ENCODE assay signal across 8 cellular contexts in the genomic region with DNA sequence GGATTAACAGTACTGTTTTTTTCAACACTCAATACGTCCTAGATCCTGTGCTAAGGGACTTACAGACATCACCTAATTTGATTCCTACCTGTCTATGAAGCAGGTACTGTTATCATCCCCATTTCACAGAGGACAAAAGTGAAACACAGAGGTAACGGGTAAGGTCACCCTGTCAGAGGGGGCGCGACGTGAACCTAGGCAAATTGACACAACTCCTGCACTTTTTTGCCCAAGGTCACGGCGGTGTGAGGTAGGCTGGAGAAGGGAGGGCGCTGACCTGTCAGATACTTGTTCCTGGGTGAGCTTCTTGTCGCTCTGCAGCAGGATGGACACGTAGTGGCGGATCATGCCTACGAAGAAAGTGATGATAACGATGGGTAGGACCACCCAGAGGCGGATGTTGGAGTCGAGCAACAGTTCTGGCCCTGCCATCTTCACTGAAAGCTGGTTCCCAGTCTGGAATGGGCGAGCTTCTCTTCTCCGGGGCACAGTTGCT. TPM values are rescaled to one million over a fixed set of nuclear protein-coding genes. Genes with fewer than 3 reads are reported as not detected.
DNase-seq lines count a peak whose midpoint lies in the region; ATAC-seq and TF ChIP-seq lines count a peak whose summit lies in the region.

No MANE protein-coding gene starts in this region.

- peak overlapping the region; percentile 84 for H3K4me3 ChIP-seq in fibroblast of pulmonary artery (replicated peaks; ENCODE audit: low read depth, low read length)

- CTCF ChIA-PET in RWPE1 (lab: Yijun Ruan, JAX): interaction anchor here (1.0 kb wide), 1 partner anchor 40 kb away, joined by 5 read pairs; no protein-coding TSS in a partner anchor

- H3K27ac Mint-ChIP-seq in progenitor cell of endocrine pancreas: peak overlapping the region; percentile 98

- ATAC-seq in GM18858 (IDR thresholded peaks at IDR 0.05; ENCODE audit: unreplicated experiment) (peak; percentile 24), HG02610 (IDR thresholded peaks at IDR 0.05; ENCODE audit: unreplicated experiment) (peak; percentile 26)

- POLR2A ChIA-PET in RWPE1 (lab: Yijun Ruan, JAX; ENCODE audit: low non-redundant PET): no interaction called here

- H3K36me3 Mint-ChIP-seq in progenitor cell of endocrine pancreas (ENCODE audit: insufficient read depth): no peaks in the 10 kb centered on the region

- no peaks in the 10 kb centered on the region for H3K27me3 Mint-ChIP-seq in progenitor cell of endocrine pancreas

- DNase-seq in RWPE1 (ENCODE audit: low spot score) (no peak), fibroblast of pulmonary artery (ENCODE audit: low read depth) (no peak), progenitor cell of endocrine pancreas (ENCODE audit: low spot score, unreplicated experiment) (no peak), A172 (ENCODE audit: low spot score) (no peak), NCI-H128 (lab: John Stamatoyannopoulos, UW; ENCODE audit: unreplicated experiment) (no peak), COLO668 (lab: John Stamatoyannopoulos, UW; ENCODE audit: unreplicated experiment) (no peak)

- peak overlapping the region; percentile 97 for H3K4me3 Mint-ChIP-seq in progenitor cell of endocrine pancreas (ENCODE audit: low read depth)

- H3K4me1 Mint-ChIP-seq in progenitor cell of endocrine pancreas (ENCODE audit: low read depth): peaks cover 14% of the 10 kb centered on the region

- TF ChIP-seq CTCF in RWPE1 (conservative IDR thresholded peaks at IDR 0.05; ENCODE audit: low read depth) (no peak), fibroblast of pulmonary artery (IDR thresholded peaks at IDR 0.05; ENCODE audit: low read length, missing control alignments) (no peak), progenitor cell of endocrine pancreas (IDR thresholded peaks at IDR 0.05; ENCODE audit: unreplicated experiment) (no peak)

- no peaks in the 10 kb centered on the region for H3K9me3 Mint-ChIP-seq in progenitor cell of endocrine pancreas (ENCODE audit: low read depth)

- H3K27ac ChIP-seq in RWPE1: peak overlapping the region; percentile 77

RNA-seq across cellular contexts. Expression of a gene that starts 0.4 kb away (rescaled TPM):
- 38.6 and 42.1 TPM in 2 replicates for total RNA-seq in progenitor cell of endocrine pancreas
- 108 and 130 TPM in 2 replicates for total RNA-seq in A172 (2014; rRNA removed; shearing (Covaris generic))

RNA-seq across cellular contexts. Expression of a gene that starts 34.1 kb away (rescaled TPM):
- total RNA-seq in progenitor cell of endocrine pancreas: 10.4 and 11.4 TPM in 2 replicates
- 3.4 and 4.2 TPM in 2 replicates for total RNA-seq in A172 (2014; rRNA removed; shearing (Covaris generic))

RNA-seq across cellular contexts. Expression of a gene that starts 40.0 kb away (rescaled TPM):
- 26.6 and 27.1 TPM in 2 replicates for total RNA-seq in progenitor cell of endocrine pancreas
- 36.1 and 41.3 TPM in 2 replicates for total RNA-seq in A172 (2014; rRNA removed; shearing (Covaris generic))

RNA-seq across cellular contexts. Expression of a gene that starts 52.6 kb away (rescaled TPM):
- 57.1 and 60.3 TPM in 2 replicates for total RNA-seq in progenitor cell of endocrine pancreas
- 14.5 and 16.1 TPM in 2 replicates for total RNA-seq in A172 (2014; rRNA removed; shearing (Covaris generic))
